ENCODE assay signal across 16 cellular contexts in the genomic region with DNA sequence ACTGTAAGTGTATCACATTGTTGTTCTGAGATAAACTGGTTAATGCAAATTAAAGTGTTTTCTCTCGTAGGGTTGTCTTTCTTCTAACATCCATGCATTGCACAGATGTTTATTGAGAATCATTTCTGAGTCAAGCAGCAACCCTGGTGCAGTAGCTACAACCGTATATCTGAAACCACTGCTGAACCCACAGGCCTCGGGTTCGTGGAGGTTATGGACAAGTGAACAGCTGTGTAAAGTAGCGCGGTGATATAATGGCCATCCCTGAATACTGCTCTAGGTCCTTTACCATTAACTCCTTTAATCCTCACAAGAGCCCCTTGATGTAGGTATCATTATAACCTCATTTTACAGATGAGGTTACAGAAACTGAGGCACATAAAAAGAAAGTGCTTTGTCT.
"Had no signal": no experiment of that assay in that cellular context is flagged by ENCODE, and none has a peak within 500 bp of the region (broad histone marks: within the 10 kb centered on the region; RNA-seq: fewer than 3 reads in every experiment).

No MANE protein-coding gene starts in this region.

- ATAC-seq: Panc1, PC-3, SK-N-SH treated with all-trans-retinoic acid at 6 μM for 48 hours had no signal

- H3K27ac ChIP-seq: RWPE1 had no signal

- DNase-seq: KBM-7; MV-4-11; NCI-H1048; NCI-H1436; NCI-H187; NCI-H2029; NCI-H2081 treated with DMSO at 0.1 percent for 48 hours; NCI-H2227 treated with DMSO at 0.1 percent for 48 hours; NCI-H526; NCI-H774; NK-92 treated with Interleukin-12 subunit alpha and Interleukin-12 subunit beta, amount 100 ng/mL, for 24 hours; PC-3; T-helper 1 cell had no signal
